In the genomic region with DNA sequence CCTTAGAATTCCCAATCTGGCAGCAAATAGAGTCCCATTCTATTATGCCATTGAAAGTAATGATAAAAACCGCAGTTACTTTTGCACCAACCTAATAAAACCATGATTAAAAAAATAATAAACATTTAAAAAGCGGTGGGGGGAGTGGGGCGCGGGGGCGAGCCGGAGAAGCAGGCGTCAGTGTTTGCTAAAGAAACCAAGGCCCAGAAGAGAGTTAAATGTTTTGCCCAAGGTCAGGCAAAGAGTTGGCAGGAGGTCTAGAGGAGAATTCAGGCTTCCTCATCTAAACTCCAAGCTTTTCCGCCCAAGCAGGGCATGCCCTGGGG, we compare ENCODE assay signal across 9 cellular contexts. TPM values are rescaled to one million over a fixed set of nuclear protein-coding genes. Genes with fewer than 3 reads are reported as not detected.
A peak's percentile ranks its signal among the peaks of the same experiment; 100 is the strongest.
DNase-seq lines count a peak whose midpoint lies in the region; ATAC-seq and TF ChIP-seq lines count a peak whose summit lies in the region.
"Had no signal": no experiment of that assay in that cellular context is flagged by ENCODE, and none has a peak within 500 bp of the region (broad histone marks: within the 10 kb centered on the region; RNA-seq: fewer than 3 reads in every experiment).

No MANE protein-coding gene starts in this region.

- no peak overlapping the region for H3K23ac ChIP-seq in mesenchymal stem cell (ENCODE audit: low read length in 2 of 2)

- ATAC-seq in heart right ventricle (no peak), Right ventricle myocardium superior (ENCODE audit: poor library complexity) (no peak), upper lobe of right lung (no peak)

- H3K27ac ChIP-seq in heart right ventricle (peak overlapping the region; percentile 89 to 98 (median 95)), mesenchymal stem cell (ENCODE audit: low read length, poor library complexity, severe bottlenecking) (peak overlapping the region; percentile 87), upper lobe of right lung (peak overlapping the region; percentile 97)

- H2BK12ac ChIP-seq in mesenchymal stem cell (ENCODE audit: low read length in 2 of 2) = no peak overlapping the region

- H3K4ac ChIP-seq in mesenchymal stem cell (ENCODE audit: low read depth in 1 of 2, low read length in 2 of 2) = peak overlapping the region; percentile 86 to 95

- no peaks in the 10 kb centered on the region for H3K27me3 ChIP-seq in heart right ventricle
- peaks cover 0 to 12% of the 10 kb centered on the region in 2 experiments for H3K27me3 ChIP-seq in mesenchymal stem cell (ENCODE audit: control insufficient read depth in 1 of 2, insufficient read depth in 1 of 2, low read length in 2 of 2)
- no peaks in the 10 kb centered on the region for H3K27me3 ChIP-seq in upper lobe of right lung

- no peaks in the 10 kb centered on the region for H3K79me1 ChIP-seq in mesenchymal stem cell (replicated peaks; ENCODE audit: low read length, poor library complexity, severe bottlenecking)

- peak overlapping the region; percentile 97 for H2AFZ ChIP-seq in mesenchymal stem cell (ENCODE audit: low read depth, low read length)

- H3K4me3 ChIP-seq in heart right ventricle (peak overlapping the region; percentile 45 to 86 (median 65)), mesenchymal stem cell (ENCODE audit: insufficient read depth in 1 of 2, low read depth in 1 of 2, low read length in 2 of 2) (peak overlapping the region; percentile 75 to 80), upper lobe of right lung (peak overlapping the region; percentile 84)

- peak overlapping the region; percentile 54 for H2BK5ac ChIP-seq in mesenchymal stem cell (ENCODE audit: low read depth, low read length, poor library complexity, severe bottlenecking)

- H3K4me3 Mint-ChIP-seq in brain = peak overlapping the region; percentile 86 to 93 (median 89)

- no peaks in the 10 kb centered on the region for H3K9me3 Mint-ChIP-seq in brain

- H4K91ac ChIP-seq in mesenchymal stem cell (ENCODE audit: low read length) = peak overlapping the region; percentile 64

- H3K36me3 Mint-ChIP-seq in brain = no peaks in the 10 kb centered on the region

- WGBS in heart right ventricle, 2 donors = 38 to 46% methylated on average over 8 of the region's 8 CpGs
- WGBS in mesenchymal stem cell = 82% methylated on average over 6 of the region's 8 CpGs

- no peak for DNase-seq in heart right ventricle
- DNase-seq in Right ventricle myocardium superior = no peak
- no peak for DNase-seq in mesenchymal stem cell
- no peak for DNase-seq in upper lobe of right lung
- no peak for DNase-seq in KBM-7
- no peak for DNase-seq in putamen (ENCODE audit: low spot score)
- DNase-seq in A172 (ENCODE audit: low spot score) = no peak

- H3K36me3 ChIP-seq in heart right ventricle (no peaks in the 10 kb centered on the region), mesenchymal stem cell (ENCODE audit: control insufficient read depth in 1 of 2, insufficient read depth in 2 of 2, low read depth in 1 of 2, low read length in 2 of 2) (no peaks in the 10 kb centered on the region), upper lobe of right lung (no peaks in the 10 kb centered on the region)

- in situ Hi-C loops in KBM-7 (cut with MboI; ENCODE audit: low pct_unique_long_range_greater_than_20kb, low sequenced_read_pairs) = no loop called here

- H2BK15ac ChIP-seq in mesenchymal stem cell (ENCODE audit: low read depth, poor library complexity, severe bottlenecking) = peak overlapping the region; percentile 82

- H3K14ac ChIP-seq in mesenchymal stem cell (ENCODE audit: low read length in 2 of 2) = no peak overlapping the region

- peaks cover 0 to 13% (median 5%) of the 10 kb centered on the region in 9 donors for H3K4me1 ChIP-seq in heart right ventricle
- H3K4me1 ChIP-seq in mesenchymal stem cell (ENCODE audit: control insufficient read depth, insufficient read depth, low read depth, low read length) = peaks cover 3% of the 10 kb centered on the region
- H3K4me1 ChIP-seq in upper lobe of right lung = peaks cover 5% of the 10 kb centered on the region

- H2BK120ac ChIP-seq in mesenchymal stem cell (ENCODE audit: low read depth, low read length) = no peak overlapping the region

- peak overlapping the region; percentile 91 for H3K9ac ChIP-seq in mesenchymal stem cell (ENCODE audit: low read length)

- peak overlapping the region; percentile 95 to 100 for H3K18ac ChIP-seq in mesenchymal stem cell (ENCODE audit: low read depth in 1 of 2, low read length in 2 of 2)

- peak overlapping the region; percentile 86 for H3K4me2 ChIP-seq in mesenchymal stem cell (ENCODE audit: low read length, poor library complexity, severe bottlenecking)

- H3K27ac Mint-ChIP-seq in brain = peak overlapping the region in 4 of 5 experiments; percentile 81 to 96 (median 88)

- H3K4me1 Mint-ChIP-seq in brain = no peaks in the 10 kb centered on the region

- H3K9me3 ChIP-seq in heart right ventricle = no peaks in the 10 kb centered on the region
- H3K9me3 ChIP-seq in mesenchymal stem cell (ENCODE audit: control insufficient read depth, low read length) = no peaks in the 10 kb centered on the region
- H3K9me3 ChIP-seq in upper lobe of right lung = no peaks in the 10 kb centered on the region

- intact Hi-C loops in heart right ventricle (cut with DNase I) (loop anchor here in 2 of 10 donors (2.0 to 10.0 kb wide), 2 partner anchors 25 to 93 kb away; a partner anchor contains a TSS), Right ventricle myocardium superior (cut with DNase I) (no loop called here), upper lobe of right lung (cut with DNase I) (no loop called here)

- TF ChIP-seq CTCF in heart right ventricle (IDR thresholded peaks at IDR 0.05) (no peak), brain (conservative IDR thresholded peaks at IDR 0.05) (no peak), upper lobe of right lung (IDR thresholded peaks at IDR 0.05) (no peak)

- H3K27me3 Mint-ChIP-seq in brain = peaks cover 63% of the 10 kb centered on the region

- H2AK5ac ChIP-seq in mesenchymal stem cell (ENCODE audit: low read length, severe bottlenecking) = peak overlapping the region; percentile 88

- H4K8ac ChIP-seq in mesenchymal stem cell (ENCODE audit: low read length) = peak overlapping the region; percentile 100

RNA-seq across cellular contexts. Expression of a gene that starts 9.7 kb away (rescaled TPM):
- total RNA-seq in heart right ventricle = under 1 TPM in 1 of 10 donors, not detected in 9; 0.21 TPM
- not detected for polyA plus RNA-seq in heart right ventricle
- total RNA-seq in Right ventricle myocardium superior = not detected
- polyA plus RNA-seq in brain (ENCODE audit: insufficient read depth, low read depth, low replicate concordance) = not detected
- polyA plus RNA-seq in mesenchymal stem cell (2013, experiment 1 of 2) = not detected
- not detected for polyA plus RNA-seq in mesenchymal stem cell (2013, experiment 2 of 2)
- total RNA-seq in upper lobe of right lung = 15.2 TPM
- total RNA-seq in A172 (2014; rRNA removed; shearing (Covaris generic)) = not detected in 2 replicates
- total RNA-seq: dermis microvascular lymphatic vessel endothelial cell had no signal

RNA-seq across cellular contexts. Expression of a gene that starts 15.4 kb away (rescaled TPM):
- total RNA-seq in heart right ventricle (10 to 100 TPM; 18.1 to 28.9 (median 21.9) TPM), Right ventricle myocardium superior (27.9 TPM), upper lobe of right lung (29.0 TPM)
- polyA plus RNA-seq in heart right ventricle (10 to 100 TPM; 36.8 to 65.7 TPM), brain (ENCODE audit: insufficient read depth, low read depth, low replicate concordance) (65.5 TPM)
- 32.0 TPM for polyA plus RNA-seq in mesenchymal stem cell (2013, experiment 1 of 2)
- 33.1 TPM for polyA plus RNA-seq in mesenchymal stem cell (2013, experiment 2 of 2)
- 66.3 and 88.4 TPM in 2 replicates for total RNA-seq in A172 (2014; rRNA removed; shearing (Covaris generic))

RNA-seq across cellular contexts. Expression of a gene that starts 37.5 kb away (rescaled TPM):
- total RNA-seq in heart right ventricle (under 1 TPM in 2 of 10 donors, not detected in 8; 0.44 to 0.88 TPM), Right ventricle myocardium superior (not detected), upper lobe of right lung (not detected)
- polyA plus RNA-seq in heart right ventricle (under 1 TPM in 1 of 2 donors, not detected in 1; 0.07 TPM), brain (ENCODE audit: insufficient read depth, low read depth, low replicate concordance) (not detected)
- polyA plus RNA-seq in mesenchymal stem cell (2013, experiment 1 of 2) = 2.2 TPM
- polyA plus RNA-seq in mesenchymal stem cell (2013, experiment 2 of 2) = 2.3 TPM
- 1.3 and 1.8 TPM in 2 replicates for total RNA-seq in A172 (2014; rRNA removed; shearing (Covaris generic))

RNA-seq across cellular contexts. Expression of a gene that starts 44.1 kb away (rescaled TPM):
- total RNA-seq in heart right ventricle (10 to 100 TPM; 27.1 to 42.3 (median 32.8) TPM), Right ventricle myocardium superior (36.8 TPM), upper lobe of right lung (41.3 TPM)
- polyA plus RNA-seq in heart right ventricle (10 to 100 TPM; 22.1 to 41.0 TPM), brain (ENCODE audit: insufficient read depth, low read depth, low replicate concordance) (44.2 TPM)
- 18.4 TPM for polyA plus RNA-seq in mesenchymal stem cell (2013, experiment 1 of 2)
- 17.3 TPM for polyA plus RNA-seq in mesenchymal stem cell (2013, experiment 2 of 2)
- total RNA-seq in A172 (2014; rRNA removed; shearing (Covaris generic)) = 41.3 and 41.6 TPM in 2 replicates

RNA-seq across cellular contexts. Expression of a gene that starts 50.6 kb away (rescaled TPM):
- under 1 TPM in 1 of 10 donors, not detected in 9; 0.20 TPM for total RNA-seq in heart right ventricle
- polyA plus RNA-seq in heart right ventricle = not detected
- total RNA-seq in Right ventricle myocardium superior = not detected
- polyA plus RNA-seq in brain (ENCODE audit: insufficient read depth, low read depth, low replicate concordance) = not detected
- polyA plus RNA-seq in mesenchymal stem cell (2013, experiment 1 of 2) = not detected
- not detected for polyA plus RNA-seq in mesenchymal stem cell (2013, experiment 2 of 2)
- total RNA-seq in upper lobe of right lung = 17.1 TPM
- total RNA-seq in A172 (2014; rRNA removed; shearing (Covaris generic)) = not detected in 2 replicates

Comparison
In these comparisons a context has a peak if more than half of its experiments do, and no peak if none do; other contexts are left out.
1. RNA of a gene that starts 9.7 kb away (total RNA-seq): 15.2 TPM in upper lobe of right lung (single experiment); 0.21 TPM in heart right ventricle, not detected in Right ventricle myocardium superior (single experiment) and not detected in A172; every median in the first group is over 10 times any median in the second.
2. Peak in every context shown above with its lines, with median percentiles within 50 percentile points of each other: H3K27ac ChIP-seq and H3K4me3 ChIP-seq.